In the genomic region with DNA sequence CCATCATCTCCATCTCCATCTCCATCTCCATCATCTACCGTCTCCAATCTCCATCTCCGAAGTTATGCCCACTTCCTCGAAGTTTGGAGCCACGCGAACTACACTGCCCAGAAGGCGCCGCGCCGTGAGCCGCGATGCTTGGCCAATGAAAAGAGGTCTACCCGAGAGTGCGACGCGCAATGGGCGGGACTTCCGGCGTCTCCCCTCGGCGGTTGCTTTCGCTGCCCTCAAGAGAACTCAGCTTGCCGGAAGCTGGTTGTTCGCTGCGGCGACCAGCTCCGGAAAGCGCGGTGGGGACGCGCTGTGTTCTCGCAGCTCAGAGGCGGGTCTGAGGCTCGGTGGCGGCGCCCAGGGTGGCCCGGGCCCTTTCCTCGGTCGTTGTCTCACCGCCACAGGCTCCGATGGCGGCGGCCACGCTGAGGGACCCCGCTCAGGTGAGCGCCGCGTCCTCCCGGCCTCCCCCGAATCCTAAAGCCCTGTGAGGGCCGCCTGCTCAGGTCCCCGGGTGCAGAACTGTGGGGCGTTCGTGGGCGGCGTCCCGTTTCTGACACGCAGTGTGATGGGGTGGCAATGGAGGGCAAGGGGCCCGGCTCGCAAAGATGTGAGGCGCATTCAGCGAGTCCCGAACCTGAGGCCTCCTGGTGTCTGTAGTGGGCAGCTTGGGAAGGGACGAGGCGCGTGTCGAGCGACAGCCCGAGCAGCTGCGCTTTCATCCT, we compare ENCODE assay signal across 8 cellular contexts. TPM values are rescaled to one million over a fixed set of nuclear protein-coding genes. Genes with fewer than 3 reads are reported as not detected.
DNase-seq lines count a peak whose midpoint lies in the region; ATAC-seq, FAIRE-seq and TF ChIP-seq lines count a peak whose summit lies in the region.
"Not testable (repeated sequence)": the region's sequence is repeated elsewhere in the genome, so short reads cannot be mapped to it uniquely, and the experiment has no call there.

Gene ZNF773, plus strand, starts transcription at position 259 of the 716 bp plus-strand sequence. Its CDS starts 143 bp downstream, at position 402.

- CTCF ChIA-PET in T-cell (lab: Charles Lee): interaction anchor here in 1 of 2 donors (0.5 to 1.0 kb wide), 2 partner anchors 22 to 96 kb away, joined by 3 to 5 read pairs; partner anchors contain the start of gene ZNF772

- not testable (repeated sequence) for H3K27me3 Mint-ChIP-seq in T-cell, progenitor cell of endocrine pancreas

- peaks cover 27 to 31% (median 30%) of the 10 kb centered on the region in 3 donors for H3K4me1 Mint-ChIP-seq in T-cell
- H3K4me1 Mint-ChIP-seq in progenitor cell of endocrine pancreas (ENCODE audit: low read depth): not testable (repeated sequence)

- H3K27ac Mint-ChIP-seq in T-cell: peak within 1 kb of the TSS; percentile 79 to 83
- peak within 1 kb of the TSS; percentile 69 for H3K27ac Mint-ChIP-seq in progenitor cell of endocrine pancreas

- FAIRE-seq in GM12891 (lab: Jason Lieb, UNC): peak; percentile 97

- H3K36me3 ChIP-seq in adrenal gland (replicated peaks in 1 of 2): not testable (repeated sequence)
- peaks cover 26% of the 10 kb centered on the region for H3K36me3 ChIP-seq in left ventricle myocardium inferior
- peaks cover 0 to 21% (median 3%) of the 10 kb centered on the region in 4 donors for H3K36me3 ChIP-seq in upper lobe of left lung

- not testable (repeated sequence) for TF ChIP-seq CTCF in adrenal gland (IDR thresholded peaks at IDR 0.05); left ventricle myocardium inferior (IDR thresholded peaks at IDR 0.05; ENCODE audit: borderline replicate concordance); progenitor cell of endocrine pancreas (IDR thresholded peaks at IDR 0.05; ENCODE audit: unreplicated experiment); upper lobe of left lung (IDR thresholded peaks at IDR 0.05)

- H3K9me3 ChIP-seq in adrenal gland (replicated peaks in 1 of 3): not testable (repeated sequence)
- peaks cover 33% of the 10 kb centered on the region for H3K9me3 ChIP-seq in left ventricle myocardium inferior (replicated peaks)
- H3K9me3 ChIP-seq in upper lobe of left lung: peaks cover 0 to 28% (median 20%) of the 10 kb centered on the region in 4 donors

- not testable (repeated sequence) for H3K4me1 ChIP-seq in adrenal gland (replicated peaks in 1 of 2); upper lobe of left lung
- H3K4me1 ChIP-seq in left ventricle myocardium inferior: peaks cover 11% of the 10 kb centered on the region

- TF ChIP-seq EP300 in upper lobe of left lung (IDR thresholded peaks at IDR 0.05): not testable (repeated sequence)

- H3K4me3 ChIP-seq in adrenal gland (peak within 1 kb of the TSS in 3 of 4 donors; percentile 60 to 95 (median 95)), left ventricle myocardium inferior (peak within 1 kb of the TSS; percentile 96), upper lobe of left lung (peak within 1 kb of the TSS; percentile 31 to 85 (median 80))

- WGBS in adrenal gland, 4 donors: 0 to 2% (median 1%) methylated on average over 16 to 60 of the region's 69 CpGs
- WGBS in upper lobe of left lung, 2 donors: 2 to 3% methylated on average over 15 to 36 of the region's 69 CpGs

- H3K27ac ChIP-seq in adrenal gland (peak within 1 kb of the TSS; percentile 75 to 95 (median 82)), left ventricle myocardium inferior (replicated peaks) (peak within 1 kb of the TSS; percentile 94), upper lobe of left lung (peak within 1 kb of the TSS; percentile 83 to 92 (median 90))

- H3K4me3 Mint-ChIP-seq in T-cell (peak within 1 kb of the TSS; percentile 76 to 82 (median 82)), progenitor cell of endocrine pancreas (ENCODE audit: low read depth) (peak within 1 kb of the TSS; percentile 79)

- POLR2A ChIA-PET in T-cell (lab: Charles Lee): interaction anchor here in 1 of 2 donors (0.5 to 0.6 kb wide), 2 partner anchors 62 to 930 kb away, joined by 3 read pairs; no protein-coding TSS in a partner anchor

- H3K9me3 Mint-ChIP-seq in T-cell: peaks cover 13 to 50% (median 39%) of the 10 kb centered on the region in 3 donors
- H3K9me3 Mint-ChIP-seq in progenitor cell of endocrine pancreas (ENCODE audit: low read depth): peaks cover 48% of the 10 kb centered on the region

- H3K36me3 Mint-ChIP-seq in T-cell (peaks cover 56% of the 10 kb centered on the region), progenitor cell of endocrine pancreas (ENCODE audit: insufficient read depth) (peaks cover 51% of the 10 kb centered on the region)

- intact Hi-C loops in adrenal gland (cut with DNase I); left ventricle myocardium inferior (cut with micrococcal nuclease): not testable (repeated sequence)

- peak; percentile 99 for ATAC-seq in HG02798 (IDR thresholded peaks at IDR 0.05; ENCODE audit: poor library complexity, unreplicated experiment)
- peak; percentile 96 to 100 (median 98) for ATAC-seq in T-cell (replicated peaks in 1 of 4)
- peak; percentile 98 to 100 for ATAC-seq in upper lobe of left lung (ENCODE audit: low FRiP score in 2 of 2)

- not testable (repeated sequence) for H3K27me3 ChIP-seq in adrenal gland; left ventricle myocardium inferior (ENCODE audit: low read depth); upper lobe of left lung

- TF ChIP-seq POLR2A in GM12891 (IDR thresholded peaks at IDR 0.05; ENCODE audit: low read depth, low read length) (peak; percentile 92), adrenal gland (IDR thresholded peaks at IDR 0.05) (peak; percentile 83 to 90), upper lobe of left lung (IDR thresholded peaks at IDR 0.05) (peak in 3 of 4 donors; percentile 56 to 79 (median 67))

- DNase-seq in GM12891 (ENCODE audit: insufficient read length, low spot score) (peak; percentile 86), NCI-H1436 (lab: John Stamatoyannopoulos, UW) (peak; percentile 96), T-cell (peak; percentile 88 to 98 (median 96)), adrenal gland (peak; percentile 94 to 98 (median 96)), left ventricle myocardium inferior (peak; percentile 98), progenitor cell of endocrine pancreas (ENCODE audit: low spot score, unreplicated experiment) (peak; percentile 81), upper lobe of left lung (peak; percentile 91 to 98)

TF ChIP-seq in GM12891, 5 proteins besides CTCF, POLR2A, EP300 and RAD21:
- peak; percentile 85 for TF ChIP-seq POLR2AphosphoS5 (IDR thresholded peaks at IDR 0.05; ENCODE audit: low read depth, low read length)
- TF ChIP-seq TAF1 (IDR thresholded peaks at IDR 0.05; ENCODE audit: low read depth, low read length): peak; percentile 75
- peak; percentile 39; the same call in 1 of the 2 replicates for TF ChIP-seq SPI1 (IDR thresholded peaks at IDR 0.05; ENCODE audit: low read depth, low read length)
- peak; percentile 71; the same call in 1 of the 2 replicates for TF ChIP-seq POU2F2 (IDR thresholded peaks at IDR 0.05; ENCODE audit: low read depth, low read length)

RNA-seq across cellular contexts. Expression of gene ZNF773, which starts in this region (rescaled TPM):
- polyA plus RNA-seq in GM12891 (2012; ENCODE audit: low read depth, missing spikeins): 3.2 TPM
- total RNA-seq in T-cell (10 to 100 TPM; 10.3 to 25.6 (median 18.7) TPM), adrenal gland (10 to 100 TPM in 7 of 8 donors, 1 to 10 TPM in 1; 9.0 to 21.9 (median 11.3) TPM), left ventricle myocardium inferior (4.1 TPM), progenitor cell of endocrine pancreas (8.4 and 8.7 TPM in 2 replicates), upper lobe of left lung (10 to 100 TPM in 2 of 6 donors, 1 to 10 TPM in 4; 5.0 to 12.5 (median 8.0) TPM)
- polyA plus RNA-seq in adrenal gland: 1 to 10 TPM; 3.1 to 9.1 (median 3.9) TPM

Comparison
In these comparisons a context has a peak if more than half of its experiments do, and no peak if none do; other contexts are left out.
1. Peak in every context shown above with its lines: DNase-seq, ATAC-seq, H3K4me3 ChIP-seq and H3K27ac ChIP-seq.